In genomic region chr2:636151-636621, GRCh38 we compare ENCODE assay signal across 9 cellular contexts. TPM values are rescaled to one million over a fixed set of nuclear protein-coding genes. Genes with fewer than 3 reads are reported as not detected.
DNase-seq lines count a peak whose midpoint lies in the region; ATAC-seq and TF ChIP-seq lines count a peak whose summit lies in the region.
"Had no signal": no experiment of that assay in that cellular context is flagged by ENCODE, and none has a peak within 500 bp of the region (broad histone marks: within the 10 kb centered on the region; RNA-seq: fewer than 3 reads in every experiment).

No MANE protein-coding gene starts in this region.

- H3K4me3 ChIP-seq in esophagus squamous epithelium (peak overlapping the region in 3 of 4 donors; percentile 6 to 39 (median 36)), gastroesophageal sphincter (peak overlapping the region in 1 of 2 donors; percentile 40)
- H3K4me3 ChIP-seq: SK-N-MC had no signal

- H3K27me3 Mint-ChIP-seq in Calu3 (ENCODE audit: unreplicated experiment) = no peaks in the 10 kb centered on the region

- TF ChIP-seq CTCF in C4-2B (conservative IDR thresholded peaks at IDR 0.05) = no peak
- no peak for TF ChIP-seq CTCF in esophagus squamous epithelium (IDR thresholded peaks at IDR 0.05)
- TF ChIP-seq CTCF in Calu3 (IDR thresholded peaks at IDR 0.05; ENCODE audit: unreplicated experiment) = no peak
- TF ChIP-seq CTCF in gastroesophageal sphincter (IDR thresholded peaks at IDR 0.05) = no peak

- H3K36me3 ChIP-seq in esophagus squamous epithelium (no peaks in the 10 kb centered on the region), gastroesophageal sphincter (no peaks in the 10 kb centered on the region)

- no peak overlapping the region for H3K4me3 Mint-ChIP-seq in Calu3 (ENCODE audit: low read depth, unreplicated experiment)

- H3K27me3 ChIP-seq in esophagus squamous epithelium = peaks cover 0 to 11% (median 0%) of the 10 kb centered on the region in 4 donors
- peaks cover 9% of the 10 kb centered on the region for H3K27me3 ChIP-seq in gastroesophageal sphincter

- H3K27ac Mint-ChIP-seq in Calu3 (ENCODE audit: unreplicated experiment) = no peak overlapping the region

- H3K27ac ChIP-seq in C4-2B = peak overlapping the region; percentile 55
- H3K27ac ChIP-seq in esophagus squamous epithelium = no peak overlapping the region
- no peak overlapping the region for H3K27ac ChIP-seq in gastroesophageal sphincter
- H3K27ac ChIP-seq: SK-N-MC had no signal

- no peak for TF ChIP-seq POLR2A in esophagus squamous epithelium (IDR thresholded peaks at IDR 0.05)
- TF ChIP-seq POLR2A in gastroesophageal sphincter (IDR thresholded peaks at IDR 0.05) = no peak

- H3K9me3 ChIP-seq in esophagus squamous epithelium (peaks cover 0 to 8% (median 0%) of the 10 kb centered on the region in 3 donors), gastroesophageal sphincter (no peaks in the 10 kb centered on the region)

- CTCF ChIA-PET in Calu3 (lab: Charles Lee) = interaction anchor here (0.8 to 1.1 kb wide), 2 partner anchors 49 to 107 kb away, joined by 4 to 5 read pairs; no protein-coding TSS in a partner anchor

- DNase-seq in esophagus squamous epithelium (lab: John Stamatoyannopoulos, UW) (no peak), sciatic nerve (ENCODE audit: low spot score) (no peak), Calu3 (no peak)

- H3K36me3 Mint-ChIP-seq in Calu3 (ENCODE audit: insufficient read depth, unreplicated experiment) = no peaks in the 10 kb centered on the region

- no TSS peak for BruUV-seq in Calu3 (replicated peaks; lab: Mats Ljungman, UMichigan)

- H3K4me1 ChIP-seq in esophagus squamous epithelium (peaks cover 0 to 35% (median 7%) of the 10 kb centered on the region in 3 donors), gastroesophageal sphincter (peaks cover 0 to 12% (median 4%) of the 10 kb centered on the region in 3 donors)

- TF ChIP-seq EP300 in gastroesophageal sphincter (IDR thresholded peaks at IDR 0.05) = no peak

- peaks cover 28% of the 10 kb centered on the region for H3K4me1 Mint-ChIP-seq in Calu3 (ENCODE audit: low read depth, unreplicated experiment)

- 80 to 92% methylated on average over 2 to 3 of the region's 48 CpGs for WGBS in esophagus squamous epithelium, 2 donors
- 93 to 100% methylated on average over 1 to 3 of the region's 48 CpGs for WGBS in gastroesophageal sphincter (ENCODE audit: low coverage in 1 of 2), 2 donors

- intact Hi-C loops in esophagus squamous epithelium (cut with DNase I) = no loop called here
- intact Hi-C loops in sciatic nerve (cut with DNase I) = no loop called here
- intact Hi-C loops in Calu3 (cut with micrococcal nuclease; ENCODE audit: unreplicated experiment) = no loop called here

- no peaks in the 10 kb centered on the region for H3K9me3 Mint-ChIP-seq in Calu3 (ENCODE audit: low read depth, unreplicated experiment)

- ATAC-seq in HG03439 (IDR thresholded peaks at IDR 0.05; ENCODE audit: unreplicated experiment) (peak; percentile 13), sciatic nerve (peak; percentile 18), HG02870 (IDR thresholded peaks at IDR 0.05; ENCODE audit: unreplicated experiment) (no peak), HG03457 (IDR thresholded peaks at IDR 0.05; ENCODE audit: unreplicated experiment) (no peak), gastroesophageal sphincter (no peak)

RNA-seq across cellular contexts. Expression of gene TMEM18, which starts 41.0 kb away (rescaled TPM):
- total RNA-seq in esophagus squamous epithelium = 10 to 100 TPM in 3 of 4 donors, 1 to 10 TPM in 1; 7.3 to 23.7 (median 17.8) TPM
- total RNA-seq in sciatic nerve = 27.0 TPM
- total RNA-seq in Calu3 (2022) = 18.9 and 19.0 TPM in 2 replicates
- total RNA-seq in gastroesophageal sphincter = 10 to 100 TPM; 10.6 to 32.7 (median 18.8) TPM

Comparison
In these comparisons a context has a peak if more than half of its experiments do, and no peak if none do; other contexts are left out.
1. ATAC-seq: peak in HG03439 (single experiment) and sciatic nerve (single experiment); none in HG02870 (single experiment), HG03457 (single experiment) and gastroesophageal sphincter (single experiment).